ENCODE assay signal across 1 cellular context in the genomic region with DNA sequence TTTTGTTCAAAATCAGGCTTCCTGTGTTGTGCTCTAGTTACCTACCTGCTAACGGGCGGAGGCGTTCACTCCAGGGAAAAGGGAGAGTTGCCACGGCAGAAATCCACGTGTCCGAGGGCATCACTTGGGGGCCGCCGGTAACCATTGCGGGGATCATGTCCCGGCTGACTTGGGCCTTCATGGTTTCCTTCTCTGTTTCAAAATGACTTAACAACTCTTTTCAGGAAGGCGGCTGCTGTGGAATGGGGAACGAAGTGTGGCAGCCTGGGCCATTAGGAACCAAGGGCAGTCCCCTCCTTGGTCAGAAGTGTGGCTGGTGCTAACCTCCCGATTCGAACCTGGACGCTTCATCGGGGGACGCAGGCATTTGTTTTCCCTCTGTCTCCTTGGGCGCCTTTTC.
TF ChIP-seq lines count a peak whose summit lies in the region.

No MANE protein-coding gene starts in this region.

TF ChIP-seq in H1, 55 proteins besides CTCF, POLR2A, EP300 and RAD21:
- TF ChIP-seq, protein P1, sequence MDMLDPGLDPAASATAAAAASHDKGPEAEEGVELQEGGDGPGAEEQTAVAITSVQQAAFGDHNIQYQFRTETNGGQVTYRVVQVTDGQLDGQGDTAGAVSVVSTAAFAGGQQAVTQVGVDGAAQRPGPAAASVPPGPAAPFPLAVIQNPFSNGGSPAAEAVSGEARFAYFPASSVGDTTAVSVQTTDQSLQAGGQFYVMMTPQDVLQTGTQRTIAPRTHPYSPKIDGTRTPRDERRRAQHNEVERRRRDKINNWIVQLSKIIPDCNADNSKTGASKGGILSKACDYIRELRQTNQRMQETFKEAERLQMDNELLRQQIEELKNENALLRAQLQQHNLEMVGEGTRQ (IDR thresholded peaks at IDR 0.05; ENCODE audit: low read length), result no peak
- TF ChIP-seq BRCA1 (IDR thresholded peaks at IDR 0.05; ENCODE audit: low read depth, low read length) (no peak), ASH2L (IDR thresholded peaks at IDR 0.05; ENCODE audit: low read length) (no peak), TEAD4 (IDR thresholded peaks at IDR 0.05; ENCODE audit: low read depth, low read length) (no peak)
